Comparison of ENCODE assay signal across 15 cellular contexts in genomic region chr9:126431112-126431742, GRCh38.
"Had no signal": no experiment of that assay in that cellular context is flagged by ENCODE, and none has a peak within 500 bp of the region (broad histone marks: within the 10 kb centered on the region; RNA-seq: fewer than 3 reads in every experiment).

No MANE protein-coding gene starts in this region.

- H3K27ac ChIP-seq: esophagus squamous epithelium, heart right ventricle, neural progenitor cell, prostate gland, tibial artery, VCaP had no signal

- H3K36me3 ChIP-seq: neural progenitor cell, prostate gland had no signal

- ATAC-seq: effector memory CD8-positive, alpha-beta T cell; heart right ventricle; mucosa of descending colon; right cardiac atrium had no signal

- H3K4me2 ChIP-seq: neural progenitor cell had no signal

- H3K4me3 ChIP-seq: esophagus squamous epithelium, heart right ventricle, mucosa of descending colon, neural progenitor cell, prostate gland, tibial artery had no signal

- H3K9ac ChIP-seq: neural progenitor cell had no signal

- DNase-seq: activated CD4-positive, alpha-beta T cell treated with anti-CD3 and anti-CD28 coated beads, Interleukin-2, amount 50 U/mL, for 1 hour; activated CD4-positive, CD25-positive, alpha-beta regulatory T cell treated with anti-CD3 and anti-CD28 coated beads, Interleukin-2, amount 50 U/mL, for 72 hours; activated T-cell treated with anti-CD3 and anti-CD28 coated beads for 4 hours; dermis blood vessel endothelial cell; effector memory CD8-positive, alpha-beta T cell; esophagus squamous epithelium; heart right ventricle; immature natural killer cell; mucosa of descending colon; naive B cell; right cardiac atrium had no signal

- H3K9me3 ChIP-seq: esophagus squamous epithelium, heart right ventricle, mucosa of descending colon, prostate gland, tibial artery had no signal

- H2AFZ ChIP-seq: neural progenitor cell had no signal

- H3K4me1 ChIP-seq: esophagus squamous epithelium, prostate gland, tibial artery had no signal

- H3K27me3 ChIP-seq: esophagus squamous epithelium, heart right ventricle, neural progenitor cell, tibial artery had no signal
